23 cellular contexts compared by ENCODE assay signal in the genomic region with DNA sequence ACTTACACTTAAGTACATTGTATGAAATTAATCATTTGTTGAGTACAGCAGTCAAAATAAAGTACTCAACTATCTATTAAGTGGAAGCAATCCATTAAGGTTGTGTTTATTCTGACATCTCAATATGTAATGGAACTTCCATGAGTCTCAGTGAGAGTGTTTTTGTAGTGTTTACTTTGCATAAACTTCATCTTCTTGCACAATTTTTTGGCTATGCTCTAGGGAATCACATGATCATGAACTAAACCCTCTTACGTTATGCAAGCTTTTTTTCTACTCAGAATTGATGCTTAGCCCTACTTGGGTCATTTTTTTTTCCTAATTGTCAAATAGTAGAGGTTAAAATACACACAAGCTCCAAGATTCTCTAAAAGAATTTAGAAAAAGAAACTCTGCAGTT. TPM values are rescaled to one million over a fixed set of nuclear protein-coding genes. Genes with fewer than 3 reads are reported as not detected.
DNase-seq lines count a peak whose midpoint lies in the region; ATAC-seq and TF ChIP-seq lines count a peak whose summit lies in the region.
"Had no signal": no experiment of that assay in that cellular context is flagged by ENCODE, and none has a peak within 500 bp of the region (broad histone marks: within the 10 kb centered on the region; RNA-seq: fewer than 3 reads in every experiment).

No MANE protein-coding gene starts in this region.

- H3K9me3 ChIP-seq in gastrocnemius medialis (no peaks in the 10 kb centered on the region), endodermal cell (ENCODE audit: control insufficient read depth, low read length) (no peaks in the 10 kb centered on the region)
- H3K9me3 ChIP-seq: pancreas, testis had no signal

- peak; percentile 25 for DNase-seq in GM03348 (ENCODE audit: low spot score)
- DNase-seq in NAMALWA (ENCODE audit: low spot score), result peak; percentile 21
- DNase-seq in fibroblast of pulmonary artery (ENCODE audit: low read depth), result peak; percentile 80
- DNase-seq in gastrocnemius medialis, result no peak
- no peak for DNase-seq in endodermal cell
- DNase-seq in islet precursor cell, result no peak
- DNase-seq: activated naive CD4-positive, alpha-beta T cell treated with anti-CD3 and anti-CD28 coated beads, Interleukin-2, amount 50 U/mL, for 16 hours; activated T-cell treated with anti-CD3 and anti-CD28 coated beads for 4 hours; dorsolateral prefrontal cortex; MM.1S; naive B cell; NCI-H2171 treated with DMSO at 0.1 percent for 48 hours; NCI-H774; pancreas; RPMI8226; stimulated activated CD4-positive, alpha-beta T cell treated with anti-CD3 and anti-CD28 coated beads, Interleukin-4, amount 100 ng/mL, for 4 hours; stimulated activated CD8-positive, alpha-beta memory T cell treated with anti-CD3 and anti-CD28 coated beads, Interleukin-4, amount 100 ng/mL, for 48 hours; testis had no signal

- no peak overlapping the region for H3K27ac Mint-ChIP-seq in endodermal cell
- H3K27ac Mint-ChIP-seq: brain, naive B cell had no signal

- no peaks in the 10 kb centered on the region for H3K27me3 ChIP-seq in gastrocnemius medialis
- H3K27me3 ChIP-seq in endodermal cell (ENCODE audit: control insufficient read depth, insufficient read depth, low read length, poor library complexity, severe bottlenecking), result no peaks in the 10 kb centered on the region
- H3K27me3 ChIP-seq: testis had no signal

- H3K4me1 ChIP-seq in gastrocnemius medialis, result no peaks in the 10 kb centered on the region
- no peaks in the 10 kb centered on the region for H3K4me1 ChIP-seq in endodermal cell (ENCODE audit: control insufficient read depth, insufficient read depth, low read length)
- H3K4me1 ChIP-seq: BLaER1 treated with 17β-estradiol and CSF1 and Interleukin-3, amounts not matched to agents 10 nM and 100 nM; pancreas; testis had no signal

- H3K9me3 Mint-ChIP-seq in endodermal cell, result no peaks in the 10 kb centered on the region

- no peak for TF ChIP-seq POLR2A in gastrocnemius medialis (IDR thresholded peaks at IDR 0.05)

- no peaks in the 10 kb centered on the region for H3K36me3 Mint-ChIP-seq in endodermal cell (ENCODE audit: low read depth)
- H3K36me3 Mint-ChIP-seq: brain, naive B cell had no signal

- H3K27ac ChIP-seq in gastrocnemius medialis, result peak overlapping the region; percentile 3 to 48 (median 34)
- H3K27ac ChIP-seq in endodermal cell (ENCODE audit: low read depth, low read length), result no peak overlapping the region
- H3K27ac ChIP-seq: BLaER1 treated with 17β-estradiol and CSF1 and Interleukin-3, amounts not matched to agents 10 nM and 100 nM; dorsolateral prefrontal cortex; pancreas; skin epidermis; testis had no signal

- 100% methylated on average over 1 of the region's 1 CpG; no CpG with 5 or more reads in 1 of the 2 experiments for WGBS in endodermal cell (ENCODE audit: insufficient coverage in 1 of 2, insufficient read length in 1 of 2), 2 experiments

- no peak overlapping the region for H3K4me3 ChIP-seq in fibroblast of pulmonary artery (replicated peaks; ENCODE audit: low read depth, low read length)
- no peak overlapping the region for H3K4me3 ChIP-seq in gastrocnemius medialis
- H3K4me3 ChIP-seq in endodermal cell (ENCODE audit: low read length), result no peak overlapping the region
- H3K4me3 ChIP-seq: BLaER1 treated with 17β-estradiol and CSF1 and Interleukin-3, amounts not matched to agents 10 nM and 100 nM; dorsolateral prefrontal cortex; pancreas; skin epidermis; testis had no signal

- no peaks in the 10 kb centered on the region for H3K4me1 Mint-ChIP-seq in endodermal cell
- H3K4me1 Mint-ChIP-seq: naive B cell had no signal

- no peak for TF ChIP-seq CTCF in fibroblast of pulmonary artery (IDR thresholded peaks at IDR 0.05; ENCODE audit: low read length, missing control alignments)
- TF ChIP-seq CTCF in gastrocnemius medialis (IDR thresholded peaks at IDR 0.05 in 4 of 5, conservative IDR thresholded peaks at IDR 0.05 in 1 of 5), result no peak
- TF ChIP-seq CTCF in endodermal cell (conservative IDR thresholded peaks at IDR 0.05), result no peak

- H3K36me3 ChIP-seq in gastrocnemius medialis (no peaks in the 10 kb centered on the region), endodermal cell (ENCODE audit: control insufficient read depth, insufficient read depth, low read length) (no peaks in the 10 kb centered on the region)
- H3K36me3 ChIP-seq: BLaER1 treated with 17β-estradiol and CSF1 and Interleukin-3, amounts not matched to agents 10 nM and 100 nM; pancreas had no signal

- in situ Hi-C loops in gastrocnemius medialis (cut with MboI; ENCODE audit: low sequenced_read_pairs in 4 of 4), result loop anchor here in 1 of 4 donors (10.0 kb wide), 1 partner anchor 108 kb away; no protein-coding TSS in a partner anchor

- H3K4me3 Mint-ChIP-seq in endodermal cell, result no peak overlapping the region
- H3K4me3 Mint-ChIP-seq: brain, naive B cell had no signal

- H3K9ac ChIP-seq in endodermal cell (ENCODE audit: extremely low read depth, low read length, poor library complexity, severe bottlenecking), result no peak overlapping the region
- H3K9ac ChIP-seq: BLaER1 treated with 17β-estradiol and CSF1 and Interleukin-3, amounts not matched to agents 10 nM and 100 nM had no signal

- peak; percentile 63 to 65 for ATAC-seq in gastrocnemius medialis
- ATAC-seq in GM18502 (IDR thresholded peaks at IDR 0.05; ENCODE audit: poor library complexity, unreplicated experiment), result no peak
- ATAC-seq: pancreas had no signal

- peaks cover 11% of the 10 kb centered on the region for H3K27me3 Mint-ChIP-seq in endodermal cell (ENCODE audit: insufficient read depth)

- intact Hi-C loops in gastrocnemius medialis (cut with DNase I; ENCODE audit: low total_unique reads), result no loop called here

RNA-seq across cellular contexts. Expression of gene PIGA, which starts 21.1 kb away (rescaled TPM):
- 1 to 10 TPM; 1.5 to 5.9 (median 3.1) TPM for total RNA-seq in gastrocnemius medialis
- 10 to 100 TPM; 12.6 to 21.6 TPM for total RNA-seq in endodermal cell
- polyA plus RNA-seq in endodermal cell (2013, experiment 1 of 2), result 12.0 TPM
- polyA plus RNA-seq in endodermal cell (2013, experiment 2 of 2), result 10.2 TPM

RNA-seq across cellular contexts. Expression of gene VEGFD, which starts 27.8 kb away (rescaled TPM):
- total RNA-seq in gastrocnemius medialis (10 to 100 TPM in 2 of 4 donors, 1 to 10 TPM in 2; 5.1 to 16.8 (median 9.0) TPM), endodermal cell (under 1 TPM; 0.27 to 0.42 TPM)
- polyA plus RNA-seq in endodermal cell (2013, experiment 1 of 2), result 1.5 TPM
- 1.5 TPM for polyA plus RNA-seq in endodermal cell (2013, experiment 2 of 2)

RNA-seq across cellular contexts. Expression of gene ASB11, which starts 41.0 kb away (rescaled TPM):
- total RNA-seq in gastrocnemius medialis (10 to 100 TPM; 16.2 to 59.8 (median 47.4) TPM), endodermal cell (not detected)
- polyA plus RNA-seq in endodermal cell (2013, experiment 1 of 2), result not detected
- polyA plus RNA-seq in endodermal cell (2013, experiment 2 of 2), result not detected
- total RNA-seq: fibroblast of lung, testis had no signal
- polyA plus RNA-seq: fibroblast of lung, pancreas had no signal

Comparison
In these comparisons a context has a peak if more than half of its experiments do, and no peak if none do; other contexts are left out.
1. DNase-seq: peak in GM03348 (single experiment), NAMALWA (single experiment) and fibroblast of pulmonary artery (single experiment); none in gastrocnemius medialis (0 of 2), endodermal cell (single experiment) and islet precursor cell (single experiment).
2. RNA of gene VEGFD, which starts 27.8 kb away (total RNA-seq): 5.1 to 16.8 TPM in gastrocnemius medialis; 0.27 to 0.42 TPM in endodermal cell; every median in the first group is over 4 times any median in the second.
3. RNA of gene ASB11, which starts 41.0 kb away (total RNA-seq): 16.2 to 59.8 TPM in gastrocnemius medialis; not detected in endodermal cell; every median in the first group is over 10 times any median in the second.